In genomic region chr4:105969575-105969974, GRCh38 we compare ENCODE assay signal across 25 cellular contexts.
DNase-seq lines count a peak whose midpoint lies in the region; ATAC-seq, FAIRE-seq and TF ChIP-seq lines count a peak whose summit lies in the region.
"Had no signal": no experiment of that assay in that cellular context is flagged by ENCODE, and none has a peak within 500 bp of the region (broad histone marks: within the 10 kb centered on the region; RNA-seq: fewer than 3 reads in every experiment).

No MANE protein-coding gene starts in this region.

- H3K9me3 ChIP-seq in Loucy (ENCODE audit: insufficient read depth, low read depth, low read length) (no peaks in the 10 kb centered on the region), HepG2 (ENCODE audit: low read length) (no peaks in the 10 kb centered on the region)
- H3K9me3 ChIP-seq: BE2C, BLaER1, Caco-2 had no signal

- peaks cover 50% of the 10 kb centered on the region for H3K4me1 ChIP-seq in Loucy (ENCODE audit: insufficient read depth, low read length, poor library complexity, severe bottlenecking)
- H3K4me1 ChIP-seq in HepG2 (ENCODE audit: insufficient read depth, low read length): no peaks in the 10 kb centered on the region
- H3K4me1 ChIP-seq: BE2C, BLaER1 had no signal

- no peak for TF ChIP-seq RAD21 in HepG2 (CRISPR knock-in tag; IDR thresholded peaks at IDR 0.05)

- H2AFZ ChIP-seq in Loucy (ENCODE audit: low read length): no peak overlapping the region
- H2AFZ ChIP-seq in HepG2 (ENCODE audit: low read length): no peak overlapping the region

- H3F3A ChIP-seq in Loucy (ENCODE audit: low read depth): no peaks in the 10 kb centered on the region

- no peak for TF ChIP-seq POLR2A in HepG2 (IDR thresholded peaks at IDR 0.05; ENCODE audit: insufficient read depth in 1 of 2, low read depth in 2 of 2, low read length in 2 of 2)

- H3K27ac ChIP-seq in HepG2 (ENCODE audit: extremely low read length, insufficient read depth, low read length): no peak overlapping the region
- H3K27ac ChIP-seq: BLaER1 had no signal

- DNase-seq in HepG2 (ENCODE audit: low spot score) (no peak), NCI-H2107 treated with DMSO at 0.1 percent for 48 hours (lab: John Stamatoyannopoulos, UW; ENCODE audit: unreplicated experiment) (no peak), CD14-positive monocyte (ENCODE audit: low spot score) (no peak), nephron progenitor cell (no peak)
- DNase-seq: 8988T; ACHN; BE2C; C1 segment of cervical spinal cord; Caco-2; Calu3; CD4-positive, alpha-beta T cell; CD8-positive, alpha-beta T cell; DMS 273 treated with DMSO at 0.1 percent for 48 hours; DMS153; DMS53; DMS79; DND-41; EL; GDM1 had no signal

- no peaks in the 10 kb centered on the region for H3K79me2 ChIP-seq in Loucy (ENCODE audit: insufficient read depth, low read length)
- no peaks in the 10 kb centered on the region for H3K79me2 ChIP-seq in HepG2 (ENCODE audit: insufficient read depth, low read length)

- no peaks in the 10 kb centered on the region for H3K36me3 ChIP-seq in Loucy (ENCODE audit: insufficient read depth, low read length)
- no peaks in the 10 kb centered on the region for H3K36me3 ChIP-seq in HepG2 (replicated peaks in 1 of 2; ENCODE audit: control insufficient read depth in 1 of 2, insufficient read depth in 2 of 2, low read length in 2 of 2)
- H3K36me3 ChIP-seq: BE2C, BLaER1 had no signal

- H3K4me3 ChIP-seq in Loucy (ENCODE audit: low read length, poor library complexity, severe bottlenecking): peak overlapping the region; percentile 8
- no peak overlapping the region for H3K4me3 ChIP-seq in HepG2 (replicated peaks in 1 of 3; ENCODE audit: insufficient read depth in 1 of 3, low read depth in 2 of 3, low read length in 3 of 3)
- H3K4me3 ChIP-seq: BLaER1, GM12878 had no signal

- POLR2A ChIA-PET in HepG2 (lab: Yijun Ruan, JAX): no interaction called here

- in situ Hi-C loops in HepG2 (cut with HindIII; ENCODE audit: extremely low pct_ligation_motif_present, low pct_unique_long_range_greater_than_20kb): no loop called here

- H3K4me2 ChIP-seq in Loucy (ENCODE audit: low read depth, low read length, poor library complexity, severe bottlenecking): peak overlapping the region; percentile 63
- no peak overlapping the region for H3K4me2 ChIP-seq in HepG2 (ENCODE audit: low read depth, low read length)
- H3K4me2 ChIP-seq: BLaER1 had no signal

- no peaks in the 10 kb centered on the region for H3K4me1 Mint-ChIP-seq in CD14-positive monocyte
- H3K4me1 Mint-ChIP-seq in nephron progenitor cell: peaks cover 22% of the 10 kb centered on the region

- TF ChIP-seq EP300 in HepG2 (IDR thresholded peaks at IDR 0.05; ENCODE audit: low read depth in 2 of 2, low read length in 2 of 2) (no peak), HepG2 (CRISPR knock-in tag; IDR thresholded peaks at IDR 0.05; ENCODE audit: borderline replicate concordance) (no peak)

- no peaks in the 10 kb centered on the region for H4K20me1 ChIP-seq in Loucy (ENCODE audit: insufficient read depth, low read length, poor library complexity, severe bottlenecking)
- H4K20me1 ChIP-seq in HepG2 (ENCODE audit: insufficient read depth, low read length): no peaks in the 10 kb centered on the region
- H4K20me1 ChIP-seq: BLaER1 had no signal

- CTCF ChIA-PET in HepG2 (lab: Yijun Ruan, JAX; ENCODE audit: low intra/inter-chr PET ratio, low total read pairs): no interaction called here

- no peaks in the 10 kb centered on the region for H3K9me2 ChIP-seq in Loucy (replicated peaks; ENCODE audit: low read depth, low read length)

- H3K27me3 Mint-ChIP-seq in CD14-positive monocyte (ENCODE audit: low read depth in 3 of 3) (peaks cover 0 to 2% (median 1%) of the 10 kb centered on the region in 3 donors), nephron progenitor cell (ENCODE audit: low read depth, poor library complexity) (no peaks in the 10 kb centered on the region)

- peaks cover 0 to 3% (median 0%) of the 10 kb centered on the region in 7 donors for H3K9me3 Mint-ChIP-seq in CD14-positive monocyte
- no peaks in the 10 kb centered on the region for H3K9me3 Mint-ChIP-seq in nephron progenitor cell
- H3K9me3 Mint-ChIP-seq: CD4-positive, alpha-beta T cell; CD8-positive, alpha-beta T cell had no signal

- H3K4me3 Mint-ChIP-seq in CD14-positive monocyte (no peak overlapping the region), nephron progenitor cell (no peak overlapping the region)
- H3K4me3 Mint-ChIP-seq: CD4-positive, alpha-beta T cell; CD8-positive, alpha-beta T cell had no signal

- no peaks in the 10 kb centered on the region for H3K27me3 ChIP-seq in Loucy (ENCODE audit: insufficient read depth, low read length, poor library complexity, severe bottlenecking)
- H3K27me3 ChIP-seq in HepG2 (ENCODE audit: control insufficient read depth in 1 of 2, insufficient read depth in 2 of 2, low read length in 2 of 2): no peaks in the 10 kb centered on the region
- H3K27me3 ChIP-seq: BE2C, BLaER1 had no signal

- H3K9ac ChIP-seq in Loucy (ENCODE audit: low read depth, low read length, poor library complexity, severe bottlenecking): no peak overlapping the region
- no peak overlapping the region for H3K9ac ChIP-seq in HepG2 (ENCODE audit: insufficient read depth, low read depth, low read length)
- H3K9ac ChIP-seq: BLaER1 had no signal

- FAIRE-seq in HepG2 (lab: Jason Lieb, UNC): peak; percentile 23
- FAIRE-seq: A204.1, GM12878, GM12892, GM18507 had no signal

- intact Hi-C loops in HepG2 (cut with micrococcal nuclease; ENCODE audit: unreplicated experiment): no loop called here
- intact Hi-C loops in CD14-positive monocyte (cut with micrococcal nuclease): no loop called here

- no peak for TF ChIP-seq CTCF in Loucy (conservative IDR thresholded peaks at IDR 0.05; ENCODE audit: low read length)
- TF ChIP-seq CTCF in HepG2 (CRISPR knock-in tag; IDR thresholded peaks at IDR 0.05): no peak
- TF ChIP-seq CTCF in CD14-positive monocyte (IDR thresholded peaks at IDR 0.05): no peak
- TF ChIP-seq CTCF in nephron progenitor cell (IDR thresholded peaks at IDR 0.05): no peak

- H3K27ac Mint-ChIP-seq in CD14-positive monocyte (no peak overlapping the region), nephron progenitor cell (no peak overlapping the region)
- H3K27ac Mint-ChIP-seq: CD4-positive, alpha-beta T cell; CD8-positive, alpha-beta T cell had no signal

- no TSS peak for BruUV-seq in HepG2 (replicated peaks; lab: Mats Ljungman, UMichigan)

- 86% methylated on average over 2 of the region's 2 CpGs for WGBS in HepG2 (ENCODE audit: low lambda C conversion rate)

- ATAC-seq in HepG2: no peak
- ATAC-seq: CD8-positive, alpha-beta T cell; GM12878 had no signal

- no peaks in the 10 kb centered on the region for H3K36me3 Mint-ChIP-seq in CD14-positive monocyte
- no peaks in the 10 kb centered on the region for H3K36me3 Mint-ChIP-seq in nephron progenitor cell (ENCODE audit: low read depth)
- H3K36me3 Mint-ChIP-seq: CD8-positive, alpha-beta T cell had no signal

TF ChIP-seq in HepG2, 621 proteins besides CTCF, POLR2A, EP300 and RAD21 (continues in another document):
- TF ChIP-seq ZBTB7B (CRISPR knock-in tag; IDR thresholded peaks at IDR 0.05) (no peak), NCOA2 (CRISPR knock-in tag; IDR thresholded peaks at IDR 0.05) (no peak), JUN (CRISPR knock-in tag; IDR thresholded peaks at IDR 0.05) (no peak), ZNF556 (CRISPR knock-in tag; IDR thresholded peaks at IDR 0.05; ENCODE audit: borderline replicate concordance) (no peak), SIN3B (IDR thresholded peaks at IDR 0.05; ENCODE audit: low read length) (no peak), ZNF800 (CRISPR knock-in tag; IDR thresholded peaks at IDR 0.05) (no peak), ISX (CRISPR knock-in tag; conservative IDR thresholded peaks at IDR 0.05) (no peak), CERS6 (CRISPR knock-in tag; IDR thresholded peaks at IDR 0.05) (no peak), ZFP82 (CRISPR knock-in tag; IDR thresholded peaks at IDR 0.05; ENCODE audit: borderline replicate concordance) (no peak), ZNF670 (CRISPR knock-in tag; IDR thresholded peaks at IDR 0.05; ENCODE audit: borderline replicate concordance) (no peak)
- TF ChIP-seq, protein P1, sequence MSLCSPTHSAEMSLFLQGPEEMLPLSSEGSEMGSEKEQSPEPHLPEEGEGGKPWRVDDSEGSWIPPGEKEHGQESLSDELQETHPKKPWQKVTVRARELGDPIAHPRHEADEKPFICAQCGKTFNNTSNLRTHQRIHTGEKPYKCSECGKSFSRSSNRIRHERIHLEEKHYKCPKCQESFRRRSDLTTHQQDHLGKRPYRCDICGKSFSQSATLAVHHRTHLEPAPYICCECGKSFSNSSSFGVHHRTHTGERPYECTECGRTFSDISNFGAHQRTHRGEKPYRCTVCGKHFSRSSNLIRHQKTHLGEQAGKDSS (CRISPR knock-in tag; IDR thresholded peaks at IDR 0.05; ENCODE audit: borderline replicate concordance, low read depth): no peak
